26 cellular contexts compared by ENCODE assay signal in genomic region chr7:41879113-41879385, GRCh38.
DNase-seq lines count a peak whose midpoint lies in the region; TF ChIP-seq lines count a peak whose summit lies in the region.
"Had no signal": no experiment of that assay in that cellular context is flagged by ENCODE, and none has a peak within 500 bp of the region (broad histone marks: within the 10 kb centered on the region; RNA-seq: fewer than 3 reads in every experiment).

No MANE protein-coding gene starts in this region.

- DNase-seq in CD1c-positive myeloid dendritic cell (ENCODE audit: extremely low spot score) = peak; percentile 59
- DNase-seq in NB4 (ENCODE audit: low read depth) = peak; percentile 57
- DNase-seq in fibroblast of lung (ENCODE audit: low read depth in 2 of 2) = peak in 1 of 2 donors; percentile 79
- DNase-seq in osteoblast (ENCODE audit: insufficient read length, low spot score, missing footprints) = peak; percentile 68
- no peak for DNase-seq in NCI-H446 (lab: John Stamatoyannopoulos, UW)
- DNase-seq in mesenteric fat pad (ENCODE audit: low spot score) = no peak
- DNase-seq in UCSD-AML1 (lab: John Stamatoyannopoulos, UW; ENCODE audit: unreplicated experiment) = no peak
- DNase-seq: activated CD4-positive, CD25-positive, alpha-beta regulatory T cell treated with anti-CD3 and anti-CD28 coated beads, Interleukin-2, amount 50 U/mL, for 72 hours; activated CD8-positive, alpha-beta T cell treated with anti-CD3 and anti-CD28 coated beads, Interleukin-2, amount 10 ng/mL, durations not matched to agents 7 days and 5 days; activated naive CD4-positive, alpha-beta T cell treated with anti-CD3 and anti-CD28 coated beads, Interleukin-2, amount 50 U/mL, for 16 hours; activated T-cell treated with anti-CD3 and anti-CD28 coated beads, Interleukin-2, amount 50 U/mL, for 4 hours; anterior cingulate cortex; CD4-positive, alpha-beta memory T cell; DMS153; effector CD4-positive, alpha-beta T cell; erythroblast; gastrocnemius medialis; Karpas-422; lower lobe of right lung; NCI-H187; NCI-H226; NCI-H774; right cardiac atrium; SHP77; upper lobe of left lung had no signal

- H3K4me3 ChIP-seq in NB4 (ENCODE audit: low read depth, low read length) (no peak overlapping the region), fibroblast of lung (replicated peaks in 1 of 4; ENCODE audit: control extremely low read depth in 1 of 4, insufficient read depth in 1 of 4, low read depth in 3 of 4, low read length in 4 of 4) (no peak overlapping the region), osteoblast (ENCODE audit: insufficient read depth, low read length) (no peak overlapping the region)
- H3K4me3 ChIP-seq: gastrocnemius medialis, lower lobe of right lung, upper lobe of left lung had no signal

- H3K27me3 ChIP-seq in fibroblast of lung (ENCODE audit: control insufficient read depth, insufficient read depth, low read length) = no peaks in the 10 kb centered on the region
- no peaks in the 10 kb centered on the region for H3K27me3 ChIP-seq in osteoblast (ENCODE audit: insufficient read depth, low read length)
- H3K27me3 ChIP-seq: gastrocnemius medialis, upper lobe of left lung had no signal

- H3K9me3 ChIP-seq in fibroblast of lung (ENCODE audit: control insufficient read depth, insufficient read depth, low read depth, low read length) (no peaks in the 10 kb centered on the region), osteoblast (ENCODE audit: low read depth, low read length) (no peaks in the 10 kb centered on the region)
- H3K9me3 ChIP-seq: gastrocnemius medialis, lower lobe of right lung, upper lobe of left lung had no signal

- peak overlapping the region; percentile 43 for H3K27ac ChIP-seq in fibroblast of lung (ENCODE audit: insufficient read depth, low read length)
- H3K27ac ChIP-seq in osteoblast (ENCODE audit: low read depth, low read length) = peak overlapping the region; percentile 91
- H3K27ac ChIP-seq: gastrocnemius medialis, lower lobe of right lung, parathyroid adenoma, upper lobe of left lung had no signal

- H2AFZ ChIP-seq in fibroblast of lung (ENCODE audit: low read length) (no peak overlapping the region), osteoblast (ENCODE audit: low read length) (no peak overlapping the region)
- H2AFZ ChIP-seq: parathyroid adenoma had no signal

- H3K79me2 ChIP-seq in fibroblast of lung (ENCODE audit: control insufficient read depth, insufficient read depth, low read length) (no peaks in the 10 kb centered on the region), osteoblast (ENCODE audit: insufficient read depth, low read length) (no peaks in the 10 kb centered on the region)
- H3K79me2 ChIP-seq: parathyroid adenoma had no signal

- H3K4me1 ChIP-seq in fibroblast of lung (ENCODE audit: control insufficient read depth, extremely low read depth, insufficient read depth, low read length) = peaks cover 20% of the 10 kb centered on the region
- H3K4me1 ChIP-seq in osteoblast (ENCODE audit: insufficient read depth, low read length) = peaks cover 40% of the 10 kb centered on the region
- H3K4me1 ChIP-seq: gastrocnemius medialis, parathyroid adenoma had no signal

- no peak for TF ChIP-seq POLR2A in NB4 (IDR thresholded peaks at IDR 0.05; ENCODE audit: extremely low read depth, insufficient read length)

- H4K20me1 ChIP-seq in fibroblast of lung (ENCODE audit: control insufficient read depth, extremely low read depth, insufficient read depth, low read length) = no peaks in the 10 kb centered on the region
- H4K20me1 ChIP-seq in osteoblast (ENCODE audit: insufficient read depth, low read length) = no peaks in the 10 kb centered on the region

- H3K36me3 ChIP-seq in fibroblast of lung (ENCODE audit: control insufficient read depth, insufficient read depth, low read length) = no peaks in the 10 kb centered on the region
- no peaks in the 10 kb centered on the region for H3K36me3 ChIP-seq in osteoblast (ENCODE audit: insufficient read depth, low read length)
- H3K36me3 ChIP-seq: gastrocnemius medialis, lower lobe of right lung, upper lobe of left lung had no signal

- H3K9ac ChIP-seq in fibroblast of lung (ENCODE audit: insufficient read depth, low read length) = no peak overlapping the region
- H3K9ac ChIP-seq: parathyroid adenoma had no signal

- TF ChIP-seq CTCF in NB4 (IDR thresholded peaks at IDR 0.05; ENCODE audit: low read depth, low read length) (no peak), fibroblast of lung (conservative IDR thresholded peaks at IDR 0.05 in 1 of 2, IDR thresholded peaks at IDR 0.05 in 1 of 2; ENCODE audit: low read depth in 1 of 2, low read length in 2 of 2) (no peak), osteoblast (IDR thresholded peaks at IDR 0.05; ENCODE audit: extremely low read depth, low read depth, low read length) (no peak)

- H3K4me2 ChIP-seq in fibroblast of lung (ENCODE audit: extremely low read depth, insufficient read depth, low read length) (no peak overlapping the region), osteoblast (ENCODE audit: insufficient read depth, low read length) (peak overlapping the region; percentile 47)

Comparison
In these comparisons a context has a peak if more than half of its experiments do, and no peak if none do; other contexts are left out.
1. DNase-seq: peak in CD1c-positive myeloid dendritic cell (single experiment), NB4 (single experiment) and osteoblast (single experiment); none in NCI-H446 (0 of 2), mesenteric fat pad (single experiment) and UCSD-AML1 (single experiment).